In genomic region chr22:28314959-28315358, GRCh38 we compare ENCODE assay signal across 28 cellular contexts.
"Had no signal": no experiment of that assay in that cellular context is flagged by ENCODE, and none has a peak within 500 bp of the region (broad histone marks: within the 10 kb centered on the region; RNA-seq: fewer than 3 reads in every experiment).

No MANE protein-coding gene starts in this region.

- H3K4me1 ChIP-seq: colonic mucosa, esophagus squamous epithelium, gastrocnemius medialis, heart right ventricle, lower lobe of right lung had no signal

- H3K27ac ChIP-seq: colonic mucosa, epithelial cell of prostate, esophagus squamous epithelium, gastrocnemius medialis, heart right ventricle, lower lobe of right lung had no signal

- DNase-seq: cerebellar nuclear complex; colonic mucosa; cortex of kidney; effector CD8-positive, alpha-beta T cell; effector memory CD8-positive, alpha-beta T cell; endodermal cell; erythroblast; esophagus squamous epithelium; foreskin fibroblast; foreskin melanocyte; gastrocnemius medialis; glutamatergic neuron; head of caudate nucleus; heart right ventricle; hypothalamus; immature natural killer cell; islet precursor cell; kidney; kidney glomerular epithelial cell; left colon; left ventricle myocardium superior; lower lobe of right lung; mesenchymal stem cell; midbrain had no signal

- H3K9me3 ChIP-seq: colonic mucosa, esophagus squamous epithelium, gastrocnemius medialis, heart right ventricle, lower lobe of right lung had no signal

- H3K4me3 ChIP-seq: colonic mucosa, esophagus squamous epithelium, gastrocnemius medialis, heart right ventricle, lower lobe of right lung had no signal

- H3K27me3 ChIP-seq: colonic mucosa, esophagus squamous epithelium, gastrocnemius medialis, heart right ventricle had no signal

- H3K36me3 ChIP-seq: colonic mucosa, esophagus squamous epithelium, gastrocnemius medialis, heart right ventricle, lower lobe of right lung had no signal

- ATAC-seq: effector memory CD8-positive, alpha-beta T cell; esophagus mucosa; gastrocnemius medialis; heart right ventricle; left colon; left lobe of liver; left ventricle myocardium superior; lower lobe of right lung had no signal

- FAIRE-seq: endometrium, kidney had no signal
